In the genomic region with DNA sequence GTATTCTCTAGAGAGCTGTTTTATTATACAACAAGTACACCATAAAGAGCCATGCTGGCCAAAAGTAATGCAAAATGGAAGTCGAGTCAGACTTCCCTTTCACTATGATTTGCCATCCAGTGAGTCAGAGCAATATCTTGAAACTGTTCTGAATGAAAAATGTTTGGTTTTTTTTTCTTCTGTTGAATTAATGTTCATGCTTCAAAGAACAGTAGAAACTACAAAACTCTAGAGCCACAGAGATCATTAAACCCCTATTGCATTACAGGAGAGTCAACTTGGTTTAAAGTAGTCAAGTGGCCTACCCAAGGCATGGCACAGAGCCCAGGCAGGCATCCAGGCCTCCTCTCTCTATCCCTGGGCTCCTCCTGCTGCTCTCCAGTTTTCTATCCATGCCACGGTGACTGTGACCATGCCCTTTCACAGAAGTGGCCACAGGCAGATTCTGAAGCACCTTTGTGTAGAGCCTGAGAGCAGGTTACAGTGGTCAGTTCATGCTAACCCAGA, we compare ENCODE assay signal across 17 cellular contexts.
DNase-seq lines count a peak whose midpoint lies in the region; ATAC-seq and TF ChIP-seq lines count a peak whose summit lies in the region.
"Had no signal": no experiment of that assay in that cellular context is flagged by ENCODE, and none has a peak within 500 bp of the region (broad histone marks: within the 10 kb centered on the region; RNA-seq: fewer than 3 reads in every experiment).

No MANE protein-coding gene starts in this region.

- H3K9me3 ChIP-seq in WERI-Rb-1 (ENCODE audit: severe bottlenecking) = no peaks in the 10 kb centered on the region
- H3K9me3 ChIP-seq: HAP-1, transverse colon had no signal

- H3K27ac ChIP-seq in WERI-Rb-1 = no peak overlapping the region
- H3K27ac ChIP-seq: parathyroid adenoma had no signal

- H3K4me3 ChIP-seq in astrocyte of the spinal cord (ENCODE audit: low read depth, low read length) (no peak overlapping the region), WERI-Rb-1 (ENCODE audit: low read depth, low read length) (no peak overlapping the region)
- H3K4me3 ChIP-seq: coronary artery, HAP-1, lung, transverse colon had no signal

- no peak for TF ChIP-seq CTCF in astrocyte of the spinal cord (IDR thresholded peaks at IDR 0.05; ENCODE audit: low read depth, low read length)
- no peak for TF ChIP-seq CTCF in WERI-Rb-1 (IDR thresholded peaks at IDR 0.05; ENCODE audit: low read depth, low read length)

- no peaks in the 10 kb centered on the region for H3K36me3 ChIP-seq in WERI-Rb-1
- H3K36me3 ChIP-seq: HAP-1, transverse colon had no signal

- ATAC-seq in GM18870 (IDR thresholded peaks at IDR 0.05; ENCODE audit: unreplicated experiment) = peak; percentile 59
- peak; percentile 44 for ATAC-seq in HG03039 (IDR thresholded peaks at IDR 0.05; ENCODE audit: unreplicated experiment)

- DNase-seq in DMS79 (lab: John Stamatoyannopoulos, UW) = peak; percentile 67
- DNase-seq in astrocyte of the spinal cord (ENCODE audit: low read depth, low spot score) = peak; percentile 38
- no peak for DNase-seq in amniotic stem cell (lab: John Stamatoyannopoulos, UW)
- DNase-seq in SKM-1 (lab: John Stamatoyannopoulos, UW; ENCODE audit: unreplicated experiment) = no peak
- no peak for DNase-seq in NCI-H1694 treated with DMSO at 0.1 percent for 48 hours (lab: John Stamatoyannopoulos, UW)
- no peak for DNase-seq in WERI-Rb-1
- DNase-seq: activated CD4-positive, CD25-positive, alpha-beta regulatory T cell; activated gamma-delta T cell; NCI-H1930; stimulated activated CD4-positive, alpha-beta T cell treated with anti-CD3 and anti-CD28 coated beads, Interleukin-4, amount 100 ng/mL, for 1 hour; transverse colon had no signal

- in situ Hi-C loops in astrocyte of the spinal cord (cut with HindIII; ENCODE audit: low sequenced_read_pairs) = no loop called here

- H3K27me3 ChIP-seq in WERI-Rb-1 (ENCODE audit: insufficient read depth, low read depth, severe bottlenecking) = no peaks in the 10 kb centered on the region
- H3K27me3 ChIP-seq: transverse colon had no signal

Comparison
In these comparisons a context has a peak if more than half of its experiments do, and no peak if none do; other contexts are left out.
1. DNase-seq: peak in DMS79 (single experiment) and astrocyte of the spinal cord (single experiment); none in amniotic stem cell (single experiment), SKM-1 (single experiment), NCI-H1694 treated with DMSO at 0.1 percent for 48 hours (single experiment) and WERI-Rb-1 (single experiment).